ENCODE assay signal across 8 cellular contexts in the genomic region with DNA sequence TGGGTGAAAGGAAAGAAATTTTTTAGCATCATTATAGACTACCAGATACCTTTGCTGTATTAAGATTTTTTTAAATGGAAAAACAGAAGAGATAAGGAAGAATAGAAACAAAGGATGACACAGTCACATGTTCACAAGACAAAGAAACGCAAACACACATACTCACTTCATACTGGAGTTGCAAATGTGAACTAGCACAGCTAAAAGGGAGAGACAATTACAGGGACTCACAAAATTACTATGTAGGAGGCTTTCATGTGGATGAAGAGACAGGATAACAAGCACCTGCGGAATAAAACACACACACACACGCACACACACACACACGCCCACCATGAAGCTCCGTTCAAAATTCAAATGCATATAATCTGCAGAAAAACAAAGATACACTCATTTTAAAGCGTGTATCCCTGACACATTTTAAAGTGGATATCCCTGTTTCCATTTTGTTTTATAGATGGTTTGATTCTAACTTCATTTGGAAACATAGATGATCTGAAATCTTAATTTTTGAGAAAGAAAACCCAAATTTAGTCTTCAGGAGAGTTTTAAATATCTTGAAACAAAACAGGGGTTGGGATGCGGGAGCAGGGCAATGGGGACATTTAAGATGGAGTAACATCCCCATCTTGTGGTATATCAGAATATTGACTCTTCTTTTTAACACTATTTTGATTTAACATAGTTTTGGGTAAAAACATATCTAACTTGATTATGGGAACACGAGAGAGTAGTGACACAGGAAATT. TPM values are rescaled to one million over a fixed set of nuclear protein-coding genes. Genes with fewer than 3 reads are reported as not detected.
DNase-seq lines count a peak whose midpoint lies in the region; ATAC-seq and TF ChIP-seq lines count a peak whose summit lies in the region.

No MANE protein-coding gene starts in this region.

- no peaks in the 10 kb centered on the region for H4K20me1 ChIP-seq in H9 (ENCODE audit: control insufficient read depth, insufficient read depth, insufficient read length)

- H3K4me3 ChIP-seq in astrocyte of the spinal cord (ENCODE audit: low read depth, low read length): no peak overlapping the region
- H3K4me3 ChIP-seq in iPS-18a (ENCODE audit: low read length): peak overlapping the region; percentile 38

- no peak overlapping the region for H4K91ac ChIP-seq in H9 (ENCODE audit: insufficient read length, low read depth, low read length)

- peaks cover 8 to 9% of the 10 kb centered on the region in 2 experiments for H3K4me1 Mint-ChIP-seq in H9

- H3K27ac ChIP-seq in H9 (ENCODE audit: insufficient read length, low read depth, low read length) (no peak overlapping the region), iPS-18a (ENCODE audit: low read length) (no peak overlapping the region)

- no peaks in the 10 kb centered on the region for H3K4me1 ChIP-seq in H9 (ENCODE audit: insufficient read depth, low read length)
- peaks cover 6% of the 10 kb centered on the region for H3K4me1 ChIP-seq in iPS-18a (ENCODE audit: control insufficient read depth, low read depth, low read length)

- H3K36me3 Mint-ChIP-seq in H9 (ENCODE audit: insufficient read depth in 1 of 3, low read depth in 3 of 3): peaks cover 0 to 4% (median 0%) of the 10 kb centered on the region in 3 experiments; a peak in 2 of 7 replicates

- H4K8ac ChIP-seq in H9 (replicated peaks; ENCODE audit: insufficient read length, low read depth, low read length): no peak overlapping the region

- no peaks in the 10 kb centered on the region for H3K79me2 ChIP-seq in H9 (ENCODE audit: insufficient read depth, low read length)

- H3K27ac Mint-ChIP-seq in H9: peak overlapping the region in 1 of 3 experiments; percentile 0; a peak in 2 of 7 replicates

- H3K9me3 ChIP-seq in H9 (ENCODE audit: control insufficient read depth, low read depth, low read length) (no peaks in the 10 kb centered on the region), iPS-18a (ENCODE audit: control insufficient read depth, low read depth, low read length) (no peaks in the 10 kb centered on the region)

- H3K27me3 ChIP-seq in H9 (ENCODE audit: insufficient read depth, low read length): no peaks in the 10 kb centered on the region
- no peaks in the 10 kb centered on the region for H3K27me3 ChIP-seq in iPS-18a (ENCODE audit: control insufficient read depth, insufficient read depth, low read length)

- H3K4me2 ChIP-seq in H9 (ENCODE audit: insufficient read depth, insufficient read length, low read length): peak overlapping the region; percentile 13

- H3K9me3 Mint-ChIP-seq in H9: peaks cover 3 to 6% of the 10 kb centered on the region in 2 experiments; a peak in 4 of 5 replicates

- H3K4me3 Mint-ChIP-seq in H9: 0 out of 5 replicates have a peak overlapping the region, but pooled peaks of 1 of the 2 experiments have one; percentile 10

- no peaks in the 10 kb centered on the region for H3K27me3 Mint-ChIP-seq in H9 (ENCODE audit: low read depth)

- H3K23ac ChIP-seq in H9 (ENCODE audit: insufficient read length, low read depth, low read length): no peak overlapping the region

- H3K18ac ChIP-seq in H9 (ENCODE audit: insufficient read length, low read depth, low read length): no peak overlapping the region

- TF ChIP-seq CTCF in H9 (conservative IDR thresholded peaks at IDR 0.05): peak; percentile 81
- TF ChIP-seq CTCF in astrocyte of the spinal cord (IDR thresholded peaks at IDR 0.05; ENCODE audit: low read depth, low read length): peak; percentile 25

- H3K23me2 ChIP-seq in H9 (ENCODE audit: insufficient read length, low read depth, low read length, poor library complexity, severe bottlenecking): no peaks in the 10 kb centered on the region

- no peak overlapping the region for H2BK12ac ChIP-seq in H9 (ENCODE audit: insufficient read length, low read depth, low read length)

- no peak overlapping the region for H2BK20ac ChIP-seq in H9 (ENCODE audit: low read depth, low read length, poor library complexity, severe bottlenecking)

- no peaks in the 10 kb centered on the region for H3K79me1 ChIP-seq in H9 (ENCODE audit: insufficient read depth, low read depth, low read length, poor library complexity, severe bottlenecking)

- H2AK5ac ChIP-seq in H9 (ENCODE audit: insufficient read length, low read length): no peak overlapping the region

- DNase-seq in ELR (ENCODE audit: low read depth) (peak; percentile 63), H9 (no peak), NCI-H2107 treated with DMSO at 0.1 percent for 48 hours (lab: John Stamatoyannopoulos, UW; ENCODE audit: unreplicated experiment) (peak; percentile 28), astrocyte of the spinal cord (ENCODE audit: low read depth, low spot score) (peak; percentile 49), GM19240 (ENCODE audit: insufficient read length, low spot score) (no peak)
- DNase-seq in stimulated activated naive CD8-positive, alpha-beta T cell treated with anti-CD3 and anti-CD28 coated beads, Interleukin-15, Interleukin-2, amounts not matched to agents 100 U/mL and 50 U/mL, for 24 hours: no peak

- H3T11ph ChIP-seq in H9 (ENCODE audit: low read length): no peak overlapping the region

- H3K14ac ChIP-seq in H9 (ENCODE audit: insufficient read depth, low read length): no peak overlapping the region

- H2BK15ac ChIP-seq in H9 (ENCODE audit: low read depth, low read length): no peak overlapping the region

- H3K36me3 ChIP-seq in iPS-18a (ENCODE audit: control insufficient read depth, low read depth, low read length): no peaks in the 10 kb centered on the region

- H2AFZ ChIP-seq in H9 (ENCODE audit: low read length): peak overlapping the region; percentile 53

- peak; percentile 52 for ATAC-seq in stimulated activated naive CD8-positive, alpha-beta T cell treated with anti-CD3 and anti-CD28 coated beads, Interleukin-15, Interleukin-2, amounts not matched to agents 100 U/mL and 50 U/mL, for 24 hours
- no peak for ATAC-seq in GM21381 (IDR thresholded peaks at IDR 0.05; ENCODE audit: unreplicated experiment)

- H3K56ac ChIP-seq in H9 (ENCODE audit: insufficient read length, low read depth, low read length): no peak overlapping the region

- no peak overlapping the region for H3K9ac ChIP-seq in H9 (ENCODE audit: extremely low read depth, insufficient read length, low read length)
- peak overlapping the region; percentile 23 for H3K9ac ChIP-seq in iPS-18a (ENCODE audit: low read length)

- no peak overlapping the region for H2BK120ac ChIP-seq in H9 (ENCODE audit: low read depth, low read length, poor library complexity, severe bottlenecking)

- H3K4ac ChIP-seq in H9 (ENCODE audit: low read depth, low read length): no peak overlapping the region

- H4K5ac ChIP-seq in H9 (ENCODE audit: insufficient read length, low read depth, low read length): no peak overlapping the region

- no CpG with 5 or more reads among the region's 8 CpGs for WGBS in H9 (ENCODE audit: extremely low coverage, insufficient read length, low lambda C conversion rate)

- H2BK5ac ChIP-seq in H9 (ENCODE audit: insufficient read length, low read length): no peak overlapping the region

- in situ Hi-C loops in astrocyte of the spinal cord (cut with HindIII; ENCODE audit: low sequenced_read_pairs): no loop called here

RNA-seq across cellular contexts. Expression of a gene that starts 36.7 kb away (rescaled TPM):
- total RNA-seq in H9 (2021): 3.0 and 3.6 TPM in 2 replicates

RNA-seq across cellular contexts. Expression of a gene that starts 36.8 kb away (rescaled TPM):
- total RNA-seq in H9 (2021): 14.7 and 17.4 TPM in 2 replicates

Comparison
In these comparisons a context has a peak if more than half of its experiments do, and no peak if none do; other contexts are left out.
1. DNase-seq: peak in ELR (single experiment), NCI-H2107 treated with DMSO at 0.1 percent for 48 hours (single experiment) and astrocyte of the spinal cord (single experiment); none in H9 (single experiment), stimulated activated naive CD8-positive, alpha-beta T cell treated with anti-CD3 and anti-CD28 coated beads, Interleukin-15, Interleukin-2, amounts not matched to agents 100 U/mL and 50 U/mL, for 24 hours (single experiment) and GM19240 (single experiment).